1 cellular context compared by ENCODE assay signal in genomic region chr3:70433091-70433490, GRCh38.
TF ChIP-seq lines count a peak whose summit lies in the region.

No MANE protein-coding gene starts in this region.

TF ChIP-seq in IMR-90, 13 proteins besides CTCF, POLR2A, EP300 and RAD21:
- TF ChIP-seq CEBPB (IDR thresholded peaks at IDR 0.05; ENCODE audit: low read depth, low read length) (peak; percentile 79), RFX5 (IDR thresholded peaks at IDR 0.05; ENCODE audit: low read depth, low read length) (peak; percentile 46; the same call in 1 of the 2 replicates), MAFK (IDR thresholded peaks at IDR 0.05; ENCODE audit: low read depth, low read length) (no peak)
